Comparison of ENCODE assay signal across 2 cellular contexts in genomic region chr22:42438293-42438650, GRCh38.
TF ChIP-seq lines count a peak whose summit lies in the region.

No MANE protein-coding gene starts in this region.

TF ChIP-seq in A549, 52 proteins besides CTCF, POLR2A, EP300 and RAD21 (continued from another document):
- no peak for TF ChIP-seq REST (IDR thresholded peaks at IDR 0.05)

TF ChIP-seq in WTC11, 78 proteins besides CTCF, POLR2A, EP300 and RAD21 (continued from another document):
- TF ChIP-seq GTF2I (CRISPR knock-in tag; conservative IDR thresholded peaks at IDR 0.05) (no peak), ATF6 (CRISPR knock-in tag; IDR thresholded peaks at IDR 0.05) (no peak), JAZF1 (CRISPR knock-in tag; IDR thresholded peaks at IDR 0.05) (no peak)
TF ChIP-seq in WTC11: peak in this region for 0.
